ENCODE assay signal across 20 cellular contexts in the genomic region with DNA sequence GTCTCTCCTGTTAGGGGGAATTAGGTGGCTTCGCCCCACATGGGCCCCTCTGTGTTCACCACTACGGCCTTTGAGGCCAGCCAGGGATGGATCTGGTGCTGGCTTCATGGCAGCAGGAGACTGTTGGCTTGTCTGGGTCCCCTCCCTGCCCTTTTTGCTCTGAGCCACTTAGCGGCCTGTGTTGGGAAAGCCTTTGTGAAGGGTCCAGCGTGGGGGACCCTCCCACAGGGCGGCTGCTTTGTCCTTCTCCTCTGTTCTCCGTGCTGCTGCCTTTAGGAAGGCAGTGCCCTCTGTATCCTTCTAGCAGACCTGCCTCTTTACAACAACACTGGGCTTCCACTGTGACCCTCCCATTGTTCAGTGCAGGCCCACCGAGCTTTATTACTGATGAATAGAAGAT.
"Had no signal": no experiment of that assay in that cellular context is flagged by ENCODE, and none has a peak within 500 bp of the region (broad histone marks: within the 10 kb centered on the region; RNA-seq: fewer than 3 reads in every experiment).

No MANE protein-coding gene starts in this region.

- ATAC-seq: activated CD4-positive, alpha-beta T cell treated with anti-CD3 and anti-CD28 coated beads for 36 hours; T-helper 17 cell had no signal

- H3K27ac ChIP-seq: VCaP had no signal

- H3K4me1 Mint-ChIP-seq: activated CD4-positive, alpha-beta memory T cell treated with anti-CD3 and anti-CD28 coated beads, Interleukin-2, amount 10 ng/mL, durations not matched to agents 7 days and 5 days; activated CD4-positive, alpha-beta T cell treated with anti-CD3 and anti-CD28 coated beads for 36 hours; activated naive CD4-positive, alpha-beta T cell treated with anti-CD3 and anti-CD28 coated beads, Interleukin-2, amount 10 ng/mL, durations not matched to agents 7 days and 5 days; activated naive CD8-positive, alpha-beta T cell treated with anti-CD3 and anti-CD28 coated beads for 36 hours had no signal

- H3K4me3 Mint-ChIP-seq: activated CD4-positive, alpha-beta memory T cell treated with anti-CD3 and anti-CD28 coated beads, Interleukin-2, amount 10 ng/mL, durations not matched to agents 7 days and 5 days; activated CD4-positive, alpha-beta T cell treated with anti-CD3 and anti-CD28 coated beads for 36 hours; activated naive CD4-positive, alpha-beta T cell treated with anti-CD3 and anti-CD28 coated beads, Interleukin-2, amount 10 ng/mL, durations not matched to agents 7 days and 5 days; activated naive CD8-positive, alpha-beta T cell treated with anti-CD3 and anti-CD28 coated beads for 36 hours; T-helper 17 cell had no signal

- H3K36me3 Mint-ChIP-seq: activated naive CD4-positive, alpha-beta T cell treated with anti-CD3 and anti-CD28 coated beads, Interleukin-2, amount 10 ng/mL, durations not matched to agents 7 days and 5 days; activated naive CD8-positive, alpha-beta T cell treated with anti-CD3 and anti-CD28 coated beads for 36 hours had no signal

- DNase-seq: activated CD4-positive, alpha-beta memory T cell treated with anti-CD3 and anti-CD28 coated beads, Interleukin-2, amount 10 ng/mL, durations not matched to agents 7 days and 5 days; activated CD4-positive, alpha-beta T cell treated with anti-CD3 and anti-CD28 coated beads for 36 hours; activated CD4-positive, alpha-beta T cell treated with anti-CD3 and anti-CD28 coated beads, Interleukin-2, amount 50 U/mL, for 1 hour; activated gamma-delta T cell treated with Interleukin-2 at 50 U/mL for 16 hours; activated naive CD4-positive, alpha-beta T cell treated with anti-CD3 and anti-CD28 coated beads, Interleukin-2, amount 10 ng/mL, durations not matched to agents 7 days and 5 days; activated naive CD8-positive, alpha-beta T cell treated with anti-CD3 and anti-CD28 coated beads for 36 hours; activated T-cell treated with anti-CD3 and anti-CD28 coated beads for 4 hours; activated T-cell treated with anti-CD3 and anti-CD28 coated beads, Interleukin-2, amount 50 U/mL, for 48 hours; Kasumi-1; KBM-7; NCI-H1105 treated with DMSO at 0.1 percent for 48 hours; NCI-H1436 treated with DMSO at 0.1 percent for 48 hours; NCI-H187; NCI-H446 treated with DMSO at 0.1 percent for 48 hours; NCI-H524 treated with DMSO at 0.1 percent for 48 hours; NCI-H82; SIG-M5; T-helper 17 cell had no signal

- H3K9me3 Mint-ChIP-seq: activated CD4-positive, alpha-beta memory T cell treated with anti-CD3 and anti-CD28 coated beads, Interleukin-2, amount 10 ng/mL, durations not matched to agents 7 days and 5 days; activated naive CD4-positive, alpha-beta T cell treated with anti-CD3 and anti-CD28 coated beads, Interleukin-2, amount 10 ng/mL, durations not matched to agents 7 days and 5 days; activated naive CD8-positive, alpha-beta T cell treated with anti-CD3 and anti-CD28 coated beads for 36 hours; activated T-helper 2 cell treated with anti-CD3 and anti-CD28 coated beads, Interferon-gamma antibody, Interleukin-2, Interleukin-4, amounts not matched to agents 10 μg/mL and 5 μg/mL and 100 μg/mL, durations not matched to agents 14 hours and 24 hours and 36 hours had no signal

- H3K27ac Mint-ChIP-seq: activated CD4-positive, alpha-beta memory T cell treated with anti-CD3 and anti-CD28 coated beads, Interleukin-2, amount 10 ng/mL, durations not matched to agents 7 days and 5 days; activated CD4-positive, alpha-beta T cell treated with anti-CD3 and anti-CD28 coated beads for 36 hours; activated naive CD4-positive, alpha-beta T cell treated with anti-CD3 and anti-CD28 coated beads, Interleukin-2, amount 10 ng/mL, durations not matched to agents 7 days and 5 days; activated naive CD8-positive, alpha-beta T cell treated with anti-CD3 and anti-CD28 coated beads for 36 hours; activated T-helper 2 cell treated with anti-CD3 and anti-CD28 coated beads, Interferon-gamma antibody, Interleukin-2, Interleukin-4, amounts not matched to agents 10 μg/mL and 5 μg/mL and 100 μg/mL, durations not matched to agents 14 hours and 24 hours and 36 hours; T-helper 17 cell had no signal
